In the genomic region with DNA sequence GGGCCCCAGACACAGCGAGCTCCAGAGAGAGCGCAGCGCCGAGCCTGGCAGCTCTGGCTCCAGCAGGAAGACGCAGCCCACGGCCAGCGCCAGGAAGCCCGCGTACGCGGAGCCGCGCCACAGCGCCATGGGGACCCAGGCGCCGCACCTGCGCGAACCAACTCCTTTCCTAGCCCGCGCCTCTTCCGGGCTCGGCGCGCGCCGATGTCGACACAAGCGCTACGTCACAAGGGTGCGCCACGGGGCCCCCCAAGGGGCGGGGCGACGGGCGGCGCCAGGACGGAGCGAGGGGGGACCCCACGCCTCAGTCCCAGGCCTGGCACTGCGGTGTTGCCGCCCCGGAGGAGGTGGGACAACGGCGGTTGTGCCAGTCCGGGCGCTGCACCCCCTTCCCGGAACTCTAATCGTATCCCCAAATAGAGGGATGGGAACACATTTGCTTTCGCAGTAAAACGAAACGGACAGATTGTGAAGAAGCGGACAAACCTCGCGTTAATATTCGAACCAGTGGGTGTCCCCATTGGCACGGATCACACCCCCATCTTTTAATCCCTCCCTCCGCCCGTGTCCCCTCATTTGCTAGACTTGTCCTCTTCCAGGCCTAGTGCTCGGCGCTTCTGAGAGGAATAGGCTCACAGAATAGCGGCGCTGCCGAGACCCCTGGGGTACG, we compare ENCODE assay signal across 1 cellular context.
TF ChIP-seq lines count a peak whose summit lies in the region.

A gene (minus strand): TSS at position 196 of the 670 bp plus-strand sequence. CDS start 67 bp downstream, at position 129.

TF ChIP-seq in HepG2, 621 proteins besides CTCF, POLR2A, EP300 and RAD21 (continued from another document and continues in another):
- TF ChIP-seq, protein P1, sequence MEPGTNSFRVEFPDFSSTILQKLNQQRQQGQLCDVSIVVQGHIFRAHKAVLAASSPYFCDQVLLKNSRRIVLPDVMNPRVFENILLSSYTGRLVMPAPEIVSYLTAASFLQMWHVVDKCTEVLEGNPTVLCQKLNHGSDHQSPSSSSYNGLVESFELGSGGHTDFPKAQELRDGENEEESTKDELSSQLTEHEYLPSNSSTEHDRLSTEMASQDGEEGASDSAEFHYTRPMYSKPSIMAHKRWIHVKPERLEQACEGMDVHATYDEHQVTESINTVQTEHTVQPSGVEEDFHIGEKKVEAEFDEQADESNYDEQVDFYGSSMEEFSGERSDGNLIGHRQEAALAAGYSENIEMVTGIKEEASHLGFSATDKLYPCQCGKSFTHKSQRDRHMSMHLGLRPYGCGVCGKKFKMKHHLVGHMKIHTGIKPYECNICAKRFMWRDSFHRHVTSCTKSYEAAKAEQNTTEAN (CRISPR knock-in tag; conservative IDR thresholded peaks at IDR 0.05) = peak; percentile 61; the same call in 1 of the 2 replicates
- TF ChIP-seq, protein P2, sequence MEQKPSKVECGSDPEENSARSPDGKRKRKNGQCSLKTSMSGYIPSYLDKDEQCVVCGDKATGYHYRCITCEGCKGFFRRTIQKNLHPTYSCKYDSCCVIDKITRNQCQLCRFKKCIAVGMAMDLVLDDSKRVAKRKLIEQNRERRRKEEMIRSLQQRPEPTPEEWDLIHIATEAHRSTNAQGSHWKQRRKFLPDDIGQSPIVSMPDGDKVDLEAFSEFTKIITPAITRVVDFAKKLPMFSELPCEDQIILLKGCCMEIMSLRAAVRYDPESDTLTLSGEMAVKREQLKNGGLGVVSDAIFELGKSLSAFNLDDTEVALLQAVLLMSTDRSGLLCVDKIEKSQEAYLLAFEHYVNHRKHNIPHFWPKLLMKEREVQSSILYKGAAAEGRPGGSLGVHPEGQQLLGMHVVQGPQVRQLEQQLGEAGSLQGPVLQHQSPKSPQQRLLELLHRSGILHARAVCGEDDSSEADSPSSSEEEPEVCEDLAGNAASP (CRISPR knock-in tag; IDR thresholded peaks at IDR 0.05; ENCODE audit: borderline replicate concordance) = peak; percentile 68; the same call in 1 of the 2 replicates
- TF ChIP-seq ZMYM2 (CRISPR knock-in tag; IDR thresholded peaks at IDR 0.05) (no peak), HNRNPL (IDR thresholded peaks at IDR 0.05; ENCODE audit: low read depth, low read length) (peak; percentile 90; the same call in 1 of the 2 replicates), ZZZ3 (CRISPR knock-in tag; IDR thresholded peaks at IDR 0.05; ENCODE audit: borderline replicate concordance) (peak; percentile 56; the same call in 1 of the 2 replicates), NCOA1 (CRISPR knock-in tag; IDR thresholded peaks at IDR 0.05) (no peak), PTBP1 (IDR thresholded peaks at IDR 0.05; ENCODE audit: low read depth, low read length, poor library complexity, severe bottlenecking) (no peak), CHCHD3 (CRISPR knock-in tag; IDR thresholded peaks at IDR 0.05) (peak; percentile 67; the same call in 1 of the 2 replicates), JUND (CRISPR knock-in tag; IDR thresholded peaks at IDR 0.05) (0 out of 2 replicates have a peak, but pooled peaks have one; percentile 28), ELF1 (CRISPR knock-in tag; IDR thresholded peaks at IDR 0.05) (peak; percentile 98), ZNF672 (CRISPR knock-in tag; IDR thresholded peaks at IDR 0.05) (no peak), ZNF343 (CRISPR knock-in tag; IDR thresholded peaks at IDR 0.05) (peak; percentile 96; the same call in 1 of the 2 replicates), ZNF607 (CRISPR knock-in tag; IDR thresholded peaks at IDR 0.05; ENCODE audit: borderline replicate concordance) (peak; percentile 82), ZNF180 (CRISPR knock-in tag; IDR thresholded peaks at IDR 0.05; ENCODE audit: borderline replicate concordance, low read depth) (no peak), MZF1 (CRISPR knock-in tag; IDR thresholded peaks at IDR 0.05; ENCODE audit: borderline replicate concordance) (no peak), KDM5A (IDR thresholded peaks at IDR 0.05; ENCODE audit: borderline replicate concordance, low read length) (peak; percentile 96), ZFYVE20 (CRISPR knock-in tag; IDR thresholded peaks at IDR 0.05; ENCODE audit: borderline replicate concordance, low read depth) (0 out of 2 replicates have a peak, but pooled peaks have one; percentile 14), FOXP1 (IDR thresholded peaks at IDR 0.05) (no peak), FOXP1 (CRISPR knock-in tag; IDR thresholded peaks at IDR 0.05) (peak; percentile 28; the same call in 1 of the 2 replicates), ZMYM4 (CRISPR knock-in tag; IDR thresholded peaks at IDR 0.05) (peak; percentile 99), KDM1A (CRISPR knock-in tag; IDR thresholded peaks at IDR 0.05) (0 out of 2 replicates have a peak, but pooled peaks have one; percentile 23), SRSF4 (IDR thresholded peaks at IDR 0.05; ENCODE audit: low read depth, low read length, poor library complexity, severe bottlenecking) (peak; percentile 70), SCMH1 (CRISPR knock-in tag; IDR thresholded peaks at IDR 0.05; ENCODE audit: borderline replicate concordance) (no peak), ZNF205 (CRISPR knock-in tag; IDR thresholded peaks at IDR 0.05) (peak; percentile 85), ESRRA (CRISPR knock-in tag; IDR thresholded peaks at IDR 0.05; ENCODE audit: low read depth) (peak; percentile 74), MED1 (CRISPR knock-in tag; IDR thresholded peaks at IDR 0.05) (peak; percentile 79), NKX3-1 (CRISPR knock-in tag; IDR thresholded peaks at IDR 0.05) (0 out of 2 replicates have a peak, but pooled peaks have one; percentile 63), EED (CRISPR knock-in tag; IDR thresholded peaks at IDR 0.05) (no peak), POLR2AphosphoS2 (IDR thresholded peaks at IDR 0.05; ENCODE audit: low read depth, low read length) (no peak), SRF (IDR thresholded peaks at IDR 0.05; ENCODE audit: low read depth, low read length) (peak; percentile 91), TSC22D2 (CRISPR knock-in tag; IDR thresholded peaks at IDR 0.05; ENCODE audit: borderline replicate concordance) (peak; percentile 88; the same call in 1 of the 2 replicates), HMG20A (CRISPR knock-in tag; IDR thresholded peaks at IDR 0.05; ENCODE audit: borderline replicate concordance) (no peak), GABPA (IDR thresholded peaks at IDR 0.05; ENCODE audit: low read depth, low read length) (peak; percentile 14; the same call in 1 of the 2 replicates), GABPA (CRISPR knock-in tag; IDR thresholded peaks at IDR 0.05; ENCODE audit: low read depth) (peak; percentile 65), IRF2 (CRISPR knock-in tag; IDR thresholded peaks at IDR 0.05) (peak; percentile 90), ZNF383 (CRISPR knock-in tag; IDR thresholded peaks at IDR 0.05; ENCODE audit: borderline replicate concordance) (peak; percentile 19; the same call in 1 of the 2 replicates), SPEN (CRISPR knock-in tag; IDR thresholded peaks at IDR 0.05; ENCODE audit: low read depth) (peak; percentile 95)
- TF ChIP-seq, protein P3, sequence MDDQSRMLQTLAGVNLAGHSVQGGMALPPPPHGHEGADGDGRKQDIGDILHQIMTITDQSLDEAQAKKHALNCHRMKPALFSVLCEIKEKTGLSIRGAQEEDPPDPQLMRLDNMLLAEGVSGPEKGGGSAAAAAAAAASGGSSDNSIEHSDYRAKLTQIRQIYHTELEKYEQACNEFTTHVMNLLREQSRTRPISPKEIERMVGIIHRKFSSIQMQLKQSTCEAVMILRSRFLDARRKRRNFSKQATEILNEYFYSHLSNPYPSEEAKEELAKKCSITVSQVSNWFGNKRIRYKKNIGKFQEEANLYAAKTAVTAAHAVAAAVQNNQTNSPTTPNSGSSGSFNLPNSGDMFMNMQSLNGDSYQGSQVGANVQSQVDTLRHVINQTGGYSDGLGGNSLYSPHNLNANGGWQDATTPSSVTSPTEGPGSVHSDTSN (CRISPR knock-in tag; IDR thresholded peaks at IDR 0.05; ENCODE audit: borderline replicate concordance) = no peak
- TF ChIP-seq, protein P4, sequence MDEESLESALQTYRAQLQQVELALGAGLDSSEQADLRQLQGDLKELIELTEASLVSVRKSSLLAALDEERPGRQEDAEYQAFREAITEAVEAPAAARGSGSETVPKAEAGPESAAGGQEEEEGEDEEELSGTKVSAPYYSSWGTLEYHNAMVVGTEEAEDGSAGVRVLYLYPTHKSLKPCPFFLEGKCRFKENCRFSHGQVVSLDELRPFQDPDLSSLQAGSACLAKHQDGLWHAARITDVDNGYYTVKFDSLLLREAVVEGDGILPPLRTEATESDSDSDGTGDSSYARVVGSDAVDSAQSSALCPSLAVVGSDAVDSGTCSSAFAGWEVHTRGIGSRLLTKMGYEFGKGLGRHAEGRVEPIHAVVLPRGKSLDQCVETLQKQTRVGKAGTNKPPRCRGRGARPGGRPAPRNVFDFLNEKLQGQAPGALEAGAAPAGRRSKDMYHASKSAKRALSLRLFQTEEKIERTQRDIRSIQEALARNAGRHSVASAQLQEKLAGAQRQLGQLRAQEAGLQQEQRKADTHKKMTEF (CRISPR knock-in tag; IDR thresholded peaks at IDR 0.05) = peak; percentile 98
- TF ChIP-seq, protein P5, sequence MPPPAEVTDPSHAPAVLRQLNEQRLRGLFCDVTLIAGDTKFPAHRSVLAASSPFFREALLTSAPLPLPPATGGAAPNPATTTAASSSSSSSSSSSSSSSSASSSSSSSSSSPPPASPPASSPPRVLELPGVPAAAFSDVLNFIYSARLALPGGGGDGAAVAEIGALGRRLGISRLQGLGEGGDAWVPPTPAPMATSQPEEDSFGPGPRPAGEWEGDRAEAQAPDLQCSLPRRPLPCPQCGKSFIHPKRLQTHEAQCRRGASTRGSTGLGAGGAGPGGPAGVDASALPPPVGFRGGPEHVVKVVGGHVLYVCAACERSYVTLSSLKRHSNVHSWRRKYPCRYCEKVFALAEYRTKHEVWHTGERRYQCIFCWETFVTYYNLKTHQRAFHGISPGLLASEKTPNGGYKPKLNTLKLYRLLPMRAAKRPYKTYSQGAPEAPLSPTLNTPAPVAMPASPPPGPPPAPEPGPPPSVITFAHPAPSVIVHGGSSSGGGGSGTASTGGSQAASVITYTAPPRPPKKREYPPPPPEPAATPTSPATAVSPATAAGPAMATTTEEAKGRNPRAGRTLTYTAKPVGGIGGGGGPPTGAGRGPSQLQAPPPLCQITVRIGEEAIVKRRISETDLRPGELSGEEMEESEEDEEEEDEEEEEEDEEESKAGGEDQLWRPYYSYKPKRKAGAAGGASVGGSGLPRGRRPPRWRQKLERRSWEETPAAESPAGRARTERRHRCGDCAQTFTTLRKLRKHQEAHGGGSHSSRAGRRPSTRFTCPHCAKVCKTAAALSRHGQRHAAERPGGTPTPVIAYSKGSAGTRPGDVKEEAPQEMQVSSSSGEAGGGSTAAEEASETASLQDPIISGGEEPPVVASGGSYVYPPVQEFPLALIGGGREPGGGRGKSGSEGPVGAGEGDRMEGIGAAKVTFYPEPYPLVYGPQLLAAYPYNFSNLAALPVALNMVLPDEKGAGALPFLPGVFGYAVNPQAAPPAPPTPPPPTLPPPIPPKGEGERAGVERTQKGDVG (CRISPR knock-in tag; IDR thresholded peaks at IDR 0.05; ENCODE audit: borderline replicate concordance) = no peak
- TF ChIP-seq, protein P6, sequence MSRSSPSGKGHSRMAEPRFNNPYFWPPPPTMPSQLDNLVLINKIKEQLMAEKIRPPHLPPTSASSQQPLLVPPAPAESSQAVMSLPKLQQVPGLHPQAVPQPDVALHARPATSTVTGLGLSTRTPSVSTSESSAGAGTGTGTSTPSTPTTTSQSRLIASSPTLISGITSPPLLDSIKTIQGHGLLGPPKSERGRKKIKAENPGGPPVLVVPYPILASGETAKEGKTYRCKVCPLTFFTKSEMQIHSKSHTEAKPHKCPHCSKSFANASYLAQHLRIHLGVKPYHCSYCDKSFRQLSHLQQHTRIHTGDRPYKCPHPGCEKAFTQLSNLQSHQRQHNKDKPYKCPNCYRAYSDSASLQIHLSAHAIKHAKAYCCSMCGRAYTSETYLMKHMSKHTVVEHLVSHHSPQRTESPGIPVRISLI (CRISPR knock-in tag; IDR thresholded peaks at IDR 0.05; ENCODE audit: borderline replicate concordance) = no peak
- TF ChIP-seq, protein P7, sequence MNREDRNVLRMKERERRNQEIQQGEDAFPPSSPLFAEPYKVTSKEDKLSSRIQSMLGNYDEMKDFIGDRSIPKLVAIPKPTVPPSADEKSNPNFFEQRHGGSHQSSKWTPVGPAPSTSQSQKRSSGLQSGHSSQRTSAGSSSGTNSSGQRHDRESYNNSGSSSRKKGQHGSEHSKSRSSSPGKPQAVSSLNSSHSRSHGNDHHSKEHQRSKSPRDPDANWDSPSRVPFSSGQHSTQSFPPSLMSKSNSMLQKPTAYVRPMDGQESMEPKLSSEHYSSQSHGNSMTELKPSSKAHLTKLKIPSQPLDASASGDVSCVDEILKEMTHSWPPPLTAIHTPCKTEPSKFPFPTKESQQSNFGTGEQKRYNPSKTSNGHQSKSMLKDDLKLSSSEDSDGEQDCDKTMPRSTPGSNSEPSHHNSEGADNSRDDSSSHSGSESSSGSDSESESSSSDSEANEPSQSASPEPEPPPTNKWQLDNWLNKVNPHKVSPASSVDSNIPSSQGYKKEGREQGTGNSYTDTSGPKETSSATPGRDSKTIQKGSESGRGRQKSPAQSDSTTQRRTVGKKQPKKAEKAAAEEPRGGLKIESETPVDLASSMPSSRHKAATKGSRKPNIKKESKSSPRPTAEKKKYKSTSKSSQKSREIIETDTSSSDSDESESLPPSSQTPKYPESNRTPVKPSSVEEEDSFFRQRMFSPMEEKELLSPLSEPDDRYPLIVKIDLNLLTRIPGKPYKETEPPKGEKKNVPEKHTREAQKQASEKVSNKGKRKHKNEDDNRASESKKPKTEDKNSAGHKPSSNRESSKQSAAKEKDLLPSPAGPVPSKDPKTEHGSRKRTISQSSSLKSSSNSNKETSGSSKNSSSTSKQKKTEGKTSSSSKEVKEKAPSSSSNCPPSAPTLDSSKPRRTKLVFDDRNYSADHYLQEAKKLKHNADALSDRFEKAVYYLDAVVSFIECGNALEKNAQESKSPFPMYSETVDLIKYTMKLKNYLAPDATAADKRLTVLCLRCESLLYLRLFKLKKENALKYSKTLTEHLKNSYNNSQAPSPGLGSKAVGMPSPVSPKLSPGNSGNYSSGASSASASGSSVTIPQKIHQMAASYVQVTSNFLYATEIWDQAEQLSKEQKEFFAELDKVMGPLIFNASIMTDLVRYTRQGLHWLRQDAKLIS (CRISPR knock-in tag; IDR thresholded peaks at IDR 0.05) = no peak
- TF ChIP-seq, protein P8, sequence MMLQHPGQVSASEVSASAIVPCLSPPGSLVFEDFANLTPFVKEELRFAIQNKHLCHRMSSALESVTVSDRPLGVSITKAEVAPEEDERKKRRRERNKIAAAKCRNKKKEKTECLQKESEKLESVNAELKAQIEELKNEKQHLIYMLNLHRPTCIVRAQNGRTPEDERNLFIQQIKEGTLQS (CRISPR knock-in tag; IDR thresholded peaks at IDR 0.05) = no peak; the same call in 1 of the 2 replicates
- TF ChIP-seq, protein P9, sequence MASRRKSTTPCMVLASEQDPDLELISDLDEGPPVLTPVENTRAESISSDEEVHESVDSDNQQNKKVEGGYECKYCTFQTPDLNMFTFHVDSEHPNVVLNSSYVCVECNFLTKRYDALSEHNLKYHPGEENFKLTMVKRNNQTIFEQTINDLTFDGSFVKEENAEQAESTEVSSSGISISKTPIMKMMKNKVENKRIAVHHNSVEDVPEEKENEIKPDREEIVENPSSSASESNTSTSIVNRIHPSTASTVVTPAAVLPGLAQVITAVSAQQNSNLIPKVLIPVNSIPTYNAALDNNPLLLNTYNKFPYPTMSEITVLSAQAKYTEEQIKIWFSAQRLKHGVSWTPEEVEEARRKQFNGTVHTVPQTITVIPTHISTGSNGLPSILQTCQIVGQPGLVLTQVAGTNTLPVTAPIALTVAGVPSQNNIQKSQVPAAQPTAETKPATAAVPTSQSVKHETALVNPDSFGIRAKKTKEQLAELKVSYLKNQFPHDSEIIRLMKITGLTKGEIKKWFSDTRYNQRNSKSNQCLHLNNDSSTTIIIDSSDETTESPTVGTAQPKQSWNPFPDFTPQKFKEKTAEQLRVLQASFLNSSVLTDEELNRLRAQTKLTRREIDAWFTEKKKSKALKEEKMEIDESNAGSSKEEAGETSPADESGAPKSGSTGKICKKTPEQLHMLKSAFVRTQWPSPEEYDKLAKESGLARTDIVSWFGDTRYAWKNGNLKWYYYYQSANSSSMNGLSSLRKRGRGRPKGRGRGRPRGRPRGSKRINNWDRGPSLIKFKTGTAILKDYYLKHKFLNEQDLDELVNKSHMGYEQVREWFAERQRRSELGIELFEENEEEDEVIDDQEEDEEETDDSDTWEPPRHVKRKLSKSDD (CRISPR knock-in tag; IDR thresholded peaks at IDR 0.05; ENCODE audit: low read depth) = no peak
